8 cellular contexts compared by ENCODE assay signal in the genomic region with DNA sequence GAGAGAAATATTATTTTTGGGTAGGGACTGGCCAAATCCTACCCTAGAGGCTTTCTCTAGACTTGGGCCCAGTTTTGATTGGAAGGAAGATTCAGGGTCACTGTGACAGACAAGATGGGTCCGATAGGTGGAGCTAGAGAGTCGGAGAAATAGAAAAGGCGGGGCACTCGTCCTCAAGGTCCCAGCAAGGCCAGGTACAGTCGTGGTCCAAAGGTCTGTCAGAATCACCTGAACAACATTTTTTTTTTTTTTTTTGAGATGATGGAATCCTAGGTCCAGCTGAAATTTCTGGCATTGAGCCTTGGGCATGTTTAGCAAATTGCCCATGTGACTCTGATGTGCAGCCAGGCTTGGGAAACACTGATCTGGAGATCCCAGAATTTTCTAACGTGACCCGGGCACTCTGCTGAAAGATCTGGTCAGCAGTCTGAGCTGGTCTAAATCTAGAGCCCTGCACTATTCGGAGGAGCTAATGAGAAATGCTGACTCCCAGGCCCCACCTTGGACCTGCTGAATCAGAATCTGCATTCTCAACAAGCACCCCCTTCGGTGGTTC. TPM values are rescaled to one million over a fixed set of nuclear protein-coding genes. Genes with fewer than 3 reads are reported as not detected.
DNase-seq lines count a peak whose midpoint lies in the region; ATAC-seq and TF ChIP-seq lines count a peak whose summit lies in the region.

No MANE protein-coding gene starts in this region.

- H3K4me3 ChIP-seq in CD4-positive, CD25-positive, alpha-beta regulatory T cell (ENCODE audit: low read depth, low read length): no peak overlapping the region
- no peak overlapping the region for H3K4me3 ChIP-seq in dorsolateral prefrontal cortex

- peak; percentile 65 to 88 (median 80) for TF ChIP-seq CTCF in dorsolateral prefrontal cortex (IDR thresholded peaks at IDR 0.05 in 54 of 56, conservative IDR thresholded peaks at IDR 0.05 in 2 of 56; ENCODE audit: low read depth in 1 of 56, partially characterized antibody in 56 of 56)

- no peak overlapping the region for H3K27ac Mint-ChIP-seq in CD4-positive, CD25-positive, alpha-beta regulatory T cell
- no peak overlapping the region for H3K27ac Mint-ChIP-seq in activated CD4-positive, alpha-beta T cell treated with anti-CD3 and anti-CD28 coated beads, Interleukin-2, amount 10 ng/mL, durations not matched to agents 7 days and 5 days
- no peak overlapping the region for H3K27ac Mint-ChIP-seq in stimulated activated effector memory CD8-positive, alpha-beta T cell treated with anti-CD3 and anti-CD28 coated beads, Interleukin-12 subunit alpha, Interleukin-12 subunit beta, amount 100 ng/mL, for 72 hours

- DNase-seq in CD4-positive, CD25-positive, alpha-beta regulatory T cell: peak; percentile 48 to 79 (median 67)
- peak; percentile 64 for DNase-seq in NCI-H69 (lab: John Stamatoyannopoulos, UW)
- DNase-seq in activated CD4-positive, alpha-beta T cell treated with anti-CD3 and anti-CD28 coated beads, Interleukin-2, amount 10 ng/mL, durations not matched to agents 7 days and 5 days: peak; percentile 78
- DNase-seq in dorsolateral prefrontal cortex: peak in 5 of 10 donors; percentile 38 to 71 (median 59)
- DNase-seq in midbrain (lab: John Stamatoyannopoulos, UW): peak; percentile 71
- peak; percentile 51 to 79 for DNase-seq in stimulated activated effector memory CD8-positive, alpha-beta T cell treated with anti-CD3 and anti-CD28 coated beads, Interleukin-12 subunit alpha, Interleukin-12 subunit beta, amount 100 ng/mL, for 72 hours (ENCODE audit: low spot score in 2 of 2)

- peaks cover 7 to 12% (median 10%) of the 10 kb centered on the region in 4 donors for H3K4me1 Mint-ChIP-seq in CD4-positive, CD25-positive, alpha-beta regulatory T cell
- H3K4me1 Mint-ChIP-seq in activated CD4-positive, alpha-beta T cell treated with anti-CD3 and anti-CD28 coated beads, Interleukin-2, amount 10 ng/mL, durations not matched to agents 7 days and 5 days: peaks cover 15% of the 10 kb centered on the region
- H3K4me1 Mint-ChIP-seq in stimulated activated effector memory CD8-positive, alpha-beta T cell treated with anti-CD3 and anti-CD28 coated beads, Interleukin-12 subunit alpha, Interleukin-12 subunit beta, amount 100 ng/mL, for 72 hours: peaks cover 9% of the 10 kb centered on the region

- POLR2A ChIA-PET in activated CD4-positive, alpha-beta T cell treated with anti-CD3 and anti-CD28 coated beads, Interleukin-2, amount 10 ng/mL, durations not matched to agents 7 days and 5 days (lab: Charles Lee): no interaction called here

- H3K9me3 ChIP-seq in CD4-positive, CD25-positive, alpha-beta regulatory T cell (ENCODE audit: control insufficient read depth in 2 of 2, low read length in 2 of 2): no peaks in the 10 kb centered on the region

- H3K27ac ChIP-seq in CD4-positive, CD25-positive, alpha-beta regulatory T cell (ENCODE audit: insufficient read depth, low read length, poor library complexity, severe bottlenecking): no peak overlapping the region
- no peak overlapping the region for H3K27ac ChIP-seq in dorsolateral prefrontal cortex

- peaks cover 7% of the 10 kb centered on the region for H3K4me1 ChIP-seq in CD4-positive, CD25-positive, alpha-beta regulatory T cell (ENCODE audit: control insufficient read depth, insufficient read depth, low read length, poor library complexity, severe bottlenecking)

- H3K36me3 ChIP-seq in CD4-positive, CD25-positive, alpha-beta regulatory T cell (ENCODE audit: control insufficient read depth, insufficient read depth, low read length): no peaks in the 10 kb centered on the region

- no peaks in the 10 kb centered on the region for H3K36me3 Mint-ChIP-seq in CD4-positive, CD25-positive, alpha-beta regulatory T cell
- H3K36me3 Mint-ChIP-seq in activated CD4-positive, alpha-beta T cell treated with anti-CD3 and anti-CD28 coated beads, Interleukin-2, amount 10 ng/mL, durations not matched to agents 7 days and 5 days (ENCODE audit: low read depth): no peaks in the 10 kb centered on the region
- H3K36me3 Mint-ChIP-seq in stimulated activated effector memory CD8-positive, alpha-beta T cell treated with anti-CD3 and anti-CD28 coated beads, Interleukin-12 subunit alpha, Interleukin-12 subunit beta, amount 100 ng/mL, for 72 hours: no peaks in the 10 kb centered on the region

- H3K27me3 ChIP-seq in CD4-positive, CD25-positive, alpha-beta regulatory T cell (ENCODE audit: control insufficient read depth, insufficient read depth, low read length): no peaks in the 10 kb centered on the region
- no peaks in the 10 kb centered on the region for H3K27me3 ChIP-seq in dorsolateral prefrontal cortex

- ATAC-seq in CD4-positive, CD25-positive, alpha-beta regulatory T cell (ENCODE audit: low read depth in 2 of 2): peak; percentile 54 to 57
- ATAC-seq in GM19351 (IDR thresholded peaks at IDR 0.05; ENCODE audit: unreplicated experiment) (peak; percentile 75), HG03432 (IDR thresholded peaks at IDR 0.05; ENCODE audit: unreplicated experiment) (peak; percentile 76)
- peak; percentile 82 for ATAC-seq in stimulated activated effector memory CD8-positive, alpha-beta T cell treated with anti-CD3 and anti-CD28 coated beads, Interleukin-12 subunit alpha, Interleukin-12 subunit beta, amount 100 ng/mL, for 72 hours

- intact Hi-C loops in dorsolateral prefrontal cortex (cut with DNase I): loop anchor here (1.0 to 5.0 kb wide), 3 partner anchors 54 to 86 kb away; a partner anchor contains a TSS

- peaks cover 16% of the 10 kb centered on the region for H3K27me3 Mint-ChIP-seq in CD4-positive, CD25-positive, alpha-beta regulatory T cell
- H3K27me3 Mint-ChIP-seq in activated CD4-positive, alpha-beta T cell treated with anti-CD3 and anti-CD28 coated beads, Interleukin-2, amount 10 ng/mL, durations not matched to agents 7 days and 5 days: peaks cover 3% of the 10 kb centered on the region

- H3K9me3 Mint-ChIP-seq in CD4-positive, CD25-positive, alpha-beta regulatory T cell: no peaks in the 10 kb centered on the region
- no peaks in the 10 kb centered on the region for H3K9me3 Mint-ChIP-seq in activated CD4-positive, alpha-beta T cell treated with anti-CD3 and anti-CD28 coated beads, Interleukin-2, amount 10 ng/mL, durations not matched to agents 7 days and 5 days
- H3K9me3 Mint-ChIP-seq in stimulated activated effector memory CD8-positive, alpha-beta T cell treated with anti-CD3 and anti-CD28 coated beads, Interleukin-12 subunit alpha, Interleukin-12 subunit beta, amount 100 ng/mL, for 72 hours: no peaks in the 10 kb centered on the region

- no peak overlapping the region for H3K4me3 Mint-ChIP-seq in CD4-positive, CD25-positive, alpha-beta regulatory T cell
- no peak overlapping the region for H3K4me3 Mint-ChIP-seq in activated CD4-positive, alpha-beta T cell treated with anti-CD3 and anti-CD28 coated beads, Interleukin-2, amount 10 ng/mL, durations not matched to agents 7 days and 5 days
- no peak overlapping the region for H3K4me3 Mint-ChIP-seq in stimulated activated effector memory CD8-positive, alpha-beta T cell treated with anti-CD3 and anti-CD28 coated beads, Interleukin-12 subunit alpha, Interleukin-12 subunit beta, amount 100 ng/mL, for 72 hours

- CTCF ChIA-PET in activated CD4-positive, alpha-beta T cell treated with anti-CD3 and anti-CD28 coated beads, Interleukin-2, amount 10 ng/mL, durations not matched to agents 7 days and 5 days (lab: Charles Lee): interaction anchor here (0.5 to 2.0 kb wide), 21 partner anchors 9 to 614 kb away, joined by 3 to 22 read pairs (median 5); no protein-coding TSS in a partner anchor

RNA-seq across cellular contexts. Expression of a gene that starts 23.0 kb away (rescaled TPM):
- not detected for total RNA-seq in CD4-positive, CD25-positive, alpha-beta regulatory T cell
- not detected for polyA plus RNA-seq in CD4-positive, CD25-positive, alpha-beta regulatory T cell
- not detected for total RNA-seq in activated CD4-positive, alpha-beta T cell treated with anti-CD3 and anti-CD28 coated beads, Interleukin-2, amount 10 ng/mL, durations not matched to agents 7 days and 5 days
- 10 to 100 TPM in 110 of 120 experiments, 1 to 10 TPM in 10; 3.8 to 48.0 (median 18.6) TPM for total RNA-seq in dorsolateral prefrontal cortex

RNA-seq across cellular contexts. Expression of a gene that starts 53.4 kb away (rescaled TPM):
- 94.9 TPM for total RNA-seq in CD4-positive, CD25-positive, alpha-beta regulatory T cell
- 10 to 100 TPM; 20.3 to 27.0 (median 24.4) TPM for polyA plus RNA-seq in CD4-positive, CD25-positive, alpha-beta regulatory T cell
- 10 to 100 TPM; 58.9 to 62.2 TPM for total RNA-seq in activated CD4-positive, alpha-beta T cell treated with anti-CD3 and anti-CD28 coated beads, Interleukin-2, amount 10 ng/mL, durations not matched to agents 7 days and 5 days
- 100 to 1,000 TPM in 76 of 120 experiments, 10 to 100 TPM in 44; 68.3 to 159 (median 104) TPM for total RNA-seq in dorsolateral prefrontal cortex
